ENCODE assay signal across 1 cellular context in the genomic region with DNA sequence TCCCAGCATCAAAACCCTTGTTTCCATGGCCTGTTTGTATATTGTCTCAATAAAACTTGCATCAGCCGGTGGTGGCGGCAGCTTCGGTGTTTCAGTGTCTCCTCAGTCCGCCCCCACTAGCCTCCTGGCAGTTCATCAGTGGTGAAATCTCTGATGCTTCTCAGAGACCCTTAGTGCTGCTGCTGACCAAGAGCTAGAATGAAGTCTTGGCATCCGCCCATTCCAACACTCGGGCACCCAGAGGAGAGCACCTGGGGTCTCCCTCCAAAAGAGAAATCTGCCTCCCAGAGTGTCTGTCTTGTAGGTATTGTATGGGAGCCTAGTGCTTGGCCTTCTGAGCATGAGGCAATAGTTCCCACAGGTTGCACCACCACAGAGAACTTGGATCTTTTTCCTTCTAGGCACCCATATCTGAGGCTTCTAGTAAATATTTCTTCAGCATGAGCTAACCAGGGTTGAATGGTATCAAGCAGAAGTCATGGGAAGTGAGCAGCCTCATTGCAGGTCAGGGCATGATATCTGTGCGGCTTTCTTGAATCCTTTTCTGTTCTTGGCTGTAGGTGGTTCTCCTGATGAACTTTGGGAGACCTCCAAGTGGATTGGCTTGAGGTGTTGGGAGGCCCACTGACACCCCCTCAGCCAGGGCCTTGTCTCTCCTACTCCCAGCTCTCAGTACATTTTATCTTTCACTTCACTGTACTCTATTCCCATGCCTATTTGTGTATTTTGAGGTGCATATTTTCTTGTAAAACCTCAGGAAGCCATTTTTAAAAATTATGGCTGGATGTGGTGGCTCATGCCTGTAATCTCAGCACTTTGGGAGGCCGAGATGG.
A peak's percentile ranks its signal among the peaks of the same experiment; 100 is the strongest.
TF ChIP-seq lines count a peak whose summit lies in the region.

No MANE protein-coding gene starts in this region.

TF ChIP-seq in HepG2, 621 proteins besides CTCF, POLR2A, EP300 and RAD21 (continued from another document and continues in another):
- TF ChIP-seq, protein P1, sequence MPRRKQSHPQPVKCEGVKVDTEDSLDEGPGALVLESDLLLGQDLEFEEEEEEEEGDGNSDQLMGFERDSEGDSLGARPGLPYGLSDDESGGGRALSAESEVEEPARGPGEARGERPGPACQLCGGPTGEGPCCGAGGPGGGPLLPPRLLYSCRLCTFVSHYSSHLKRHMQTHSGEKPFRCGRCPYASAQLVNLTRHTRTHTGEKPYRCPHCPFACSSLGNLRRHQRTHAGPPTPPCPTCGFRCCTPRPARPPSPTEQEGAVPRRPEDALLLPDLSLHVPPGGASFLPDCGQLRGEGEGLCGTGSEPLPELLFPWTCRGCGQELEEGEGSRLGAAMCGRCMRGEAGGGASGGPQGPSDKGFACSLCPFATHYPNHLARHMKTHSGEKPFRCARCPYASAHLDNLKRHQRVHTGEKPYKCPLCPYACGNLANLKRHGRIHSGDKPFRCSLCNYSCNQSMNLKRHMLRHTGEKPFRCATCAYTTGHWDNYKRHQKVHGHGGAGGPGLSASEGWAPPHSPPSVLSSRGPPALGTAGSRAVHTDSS (CRISPR knock-in tag; conservative IDR thresholded peaks at IDR 0.05): no peak
- TF ChIP-seq DMAP1 (CRISPR knock-in tag; IDR thresholded peaks at IDR 0.05): no peak
- TF ChIP-seq RORA (CRISPR knock-in tag; IDR thresholded peaks at IDR 0.05): no peak
- TF ChIP-seq ZNF354B (CRISPR knock-in tag; IDR thresholded peaks at IDR 0.05): no peak
- TF ChIP-seq SNAI1 (CRISPR knock-in tag; IDR thresholded peaks at IDR 0.05; ENCODE audit: borderline replicate concordance): no peak
- no peak for TF ChIP-seq GFI1 (CRISPR knock-in tag; IDR thresholded peaks at IDR 0.05; ENCODE audit: borderline replicate concordance)
- no peak for TF ChIP-seq CENPX (CRISPR knock-in tag; IDR thresholded peaks at IDR 0.05)
- TF ChIP-seq, protein P2, sequence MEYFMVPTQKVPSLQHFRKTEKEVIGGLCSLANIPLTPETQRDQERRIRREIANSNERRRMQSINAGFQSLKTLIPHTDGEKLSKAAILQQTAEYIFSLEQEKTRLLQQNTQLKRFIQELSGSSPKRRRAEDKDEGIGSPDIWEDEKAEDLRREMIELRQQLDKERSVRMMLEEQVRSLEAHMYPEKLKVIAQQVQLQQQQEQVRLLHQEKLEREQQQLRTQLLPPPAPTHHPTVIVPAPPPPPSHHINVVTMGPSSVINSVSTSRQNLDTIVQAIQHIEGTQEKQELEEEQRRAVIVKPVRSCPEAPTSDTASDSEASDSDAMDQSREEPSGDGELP (IDR thresholded peaks at IDR 0.05; ENCODE audit: borderline replicate concordance, low read depth): no peak
- TF ChIP-seq EZH2 (conservative IDR thresholded peaks at IDR 0.05; ENCODE audit: low read depth, low read length): no peak
- TF ChIP-seq ARNT2 (CRISPR knock-in tag; IDR thresholded peaks at IDR 0.05; ENCODE audit: low read depth): no peak
- TF ChIP-seq ZZZ3 (CRISPR knock-in tag; IDR thresholded peaks at IDR 0.05; ENCODE audit: borderline replicate concordance): no peak
- no peak for TF ChIP-seq ZNF317 (CRISPR knock-in tag; IDR thresholded peaks at IDR 0.05)
- TF ChIP-seq ZFP90 (CRISPR knock-in tag; IDR thresholded peaks at IDR 0.05; ENCODE audit: borderline replicate concordance): no peak
- no peak for TF ChIP-seq ZNF678 (CRISPR knock-in tag; IDR thresholded peaks at IDR 0.05)
- no peak for TF ChIP-seq ZNF329 (CRISPR knock-in tag; IDR thresholded peaks at IDR 0.05; ENCODE audit: low read depth)
- no peak for TF ChIP-seq SIX1 (CRISPR knock-in tag; IDR thresholded peaks at IDR 0.05; ENCODE audit: borderline replicate concordance)
- peak; percentile 86 for TF ChIP-seq GATAD2A (CRISPR knock-in tag; IDR thresholded peaks at IDR 0.05)
- no peak for TF ChIP-seq MEF2D (CRISPR knock-in tag; IDR thresholded peaks at IDR 0.05)
- TF ChIP-seq POLR2G (IDR thresholded peaks at IDR 0.05; ENCODE audit: low read depth, low read length): peak; percentile 54; the same call in 1 of the 2 replicates
- TF ChIP-seq AKAP8 (CRISPR knock-in tag; IDR thresholded peaks at IDR 0.05): no peak
- TF ChIP-seq HNRNPL (IDR thresholded peaks at IDR 0.05; ENCODE audit: low read depth, low read length): no peak
- no peak for TF ChIP-seq THYN1 (CRISPR knock-in tag; IDR thresholded peaks at IDR 0.05; ENCODE audit: borderline replicate concordance, low read depth)
- TF ChIP-seq, protein P3, sequence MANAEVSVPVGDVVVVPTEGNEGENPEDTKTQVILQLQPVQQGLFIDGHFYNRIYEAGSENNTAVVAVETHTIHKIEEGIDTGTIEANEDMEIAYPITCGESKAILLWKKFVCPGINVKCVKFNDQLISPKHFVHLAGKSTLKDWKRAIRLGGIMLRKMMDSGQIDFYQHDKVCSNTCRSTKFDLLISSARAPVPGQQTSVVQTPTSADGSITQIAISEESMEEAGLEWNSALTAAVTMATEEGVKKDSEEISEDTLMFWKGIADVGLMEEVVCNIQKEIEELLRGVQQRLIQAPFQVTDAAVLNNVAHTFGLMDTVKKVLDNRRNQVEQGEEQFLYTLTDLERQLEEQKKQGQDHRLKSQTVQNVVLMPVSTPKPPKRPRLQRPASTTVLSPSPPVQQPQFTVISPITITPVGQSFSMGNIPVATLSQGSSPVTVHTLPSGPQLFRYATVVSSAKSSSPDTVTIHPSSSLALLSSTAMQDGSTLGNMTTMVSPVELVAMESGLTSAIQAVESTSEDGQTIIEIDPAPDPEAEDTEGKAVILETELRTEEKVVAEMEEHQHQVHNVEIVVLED (CRISPR knock-in tag; IDR thresholded peaks at IDR 0.05; ENCODE audit: borderline replicate concordance): no peak
- no peak for TF ChIP-seq EEA1 (CRISPR knock-in tag; IDR thresholded peaks at IDR 0.05; ENCODE audit: borderline replicate concordance)
- TF ChIP-seq TGIF2 (CRISPR knock-in tag; IDR thresholded peaks at IDR 0.05): 0 out of 2 replicates have a peak, but pooled peaks have one; percentile 26
- no peak for TF ChIP-seq NCOA1 (CRISPR knock-in tag; IDR thresholded peaks at IDR 0.05)
- TF ChIP-seq ISX (CRISPR knock-in tag; conservative IDR thresholded peaks at IDR 0.05): no peak
- no peak for TF ChIP-seq GATA4 (IDR thresholded peaks at IDR 0.05; ENCODE audit: borderline replicate concordance, low read depth)
- TF ChIP-seq ZSCAN9 (CRISPR knock-in tag; IDR thresholded peaks at IDR 0.05; ENCODE audit: borderline replicate concordance): no peak
- TF ChIP-seq ZNF558 (CRISPR knock-in tag; IDR thresholded peaks at IDR 0.05; ENCODE audit: borderline replicate concordance): no peak
- TF ChIP-seq, protein P4, sequence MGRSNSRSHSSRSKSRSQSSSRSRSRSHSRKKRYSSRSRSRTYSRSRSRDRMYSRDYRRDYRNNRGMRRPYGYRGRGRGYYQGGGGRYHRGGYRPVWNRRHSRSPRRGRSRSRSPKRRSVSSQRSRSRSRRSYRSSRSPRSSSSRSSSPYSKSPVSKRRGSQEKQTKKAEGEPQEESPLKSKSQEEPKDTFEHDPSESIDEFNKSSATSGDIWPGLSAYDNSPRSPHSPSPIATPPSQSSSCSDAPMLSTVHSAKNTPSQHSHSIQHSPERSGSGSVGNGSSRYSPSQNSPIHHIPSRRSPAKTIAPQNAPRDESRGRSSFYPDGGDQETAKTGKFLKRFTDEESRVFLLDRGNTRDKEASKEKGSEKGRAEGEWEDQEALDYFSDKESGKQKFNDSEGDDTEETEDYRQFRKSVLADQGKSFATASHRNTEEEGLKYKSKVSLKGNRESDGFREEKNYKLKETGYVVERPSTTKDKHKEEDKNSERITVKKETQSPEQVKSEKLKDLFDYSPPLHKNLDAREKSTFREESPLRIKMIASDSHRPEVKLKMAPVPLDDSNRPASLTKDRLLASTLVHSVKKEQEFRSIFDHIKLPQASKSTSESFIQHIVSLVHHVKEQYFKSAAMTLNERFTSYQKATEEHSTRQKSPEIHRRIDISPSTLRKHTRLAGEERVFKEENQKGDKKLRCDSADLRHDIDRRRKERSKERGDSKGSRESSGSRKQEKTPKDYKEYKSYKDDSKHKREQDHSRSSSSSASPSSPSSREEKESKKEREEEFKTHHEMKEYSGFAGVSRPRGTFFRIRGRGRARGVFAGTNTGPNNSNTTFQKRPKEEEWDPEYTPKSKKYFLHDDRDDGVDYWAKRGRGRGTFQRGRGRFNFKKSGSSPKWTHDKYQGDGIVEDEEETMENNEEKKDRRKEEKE (IDR thresholded peaks at IDR 0.05): no peak
- TF ChIP-seq, protein P5, sequence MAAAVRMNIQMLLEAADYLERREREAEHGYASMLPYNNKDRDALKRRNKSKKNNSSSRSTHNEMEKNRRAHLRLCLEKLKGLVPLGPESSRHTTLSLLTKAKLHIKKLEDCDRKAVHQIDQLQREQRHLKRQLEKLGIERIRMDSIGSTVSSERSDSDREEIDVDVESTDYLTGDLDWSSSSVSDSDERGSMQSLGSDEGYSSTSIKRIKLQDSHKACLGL (CRISPR knock-in tag; IDR thresholded peaks at IDR 0.05): no peak
- TF ChIP-seq KDM1A (CRISPR knock-in tag; IDR thresholded peaks at IDR 0.05): no peak
- TF ChIP-seq BRD4 (CRISPR knock-in tag; IDR thresholded peaks at IDR 0.05): no peak
- no peak for TF ChIP-seq TARDBP (CRISPR knock-in tag; IDR thresholded peaks at IDR 0.05)
- TF ChIP-seq SAP130 (CRISPR knock-in tag; IDR thresholded peaks at IDR 0.05; ENCODE audit: low read depth): peak; percentile 38; the same call in 1 of the 2 replicates
- TF ChIP-seq, protein P6, sequence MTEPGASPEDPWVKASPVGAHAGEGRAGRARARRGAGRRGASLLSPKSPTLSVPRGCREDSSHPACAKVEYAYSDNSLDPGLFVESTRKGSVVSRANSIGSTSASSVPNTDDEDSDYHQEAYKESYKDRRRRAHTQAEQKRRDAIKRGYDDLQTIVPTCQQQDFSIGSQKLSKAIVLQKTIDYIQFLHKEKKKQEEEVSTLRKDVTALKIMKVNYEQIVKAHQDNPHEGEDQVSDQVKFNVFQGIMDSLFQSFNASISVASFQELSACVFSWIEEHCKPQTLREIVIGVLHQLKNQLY (CRISPR knock-in tag; IDR thresholded peaks at IDR 0.05): no peak
- no peak for TF ChIP-seq CHCHD3 (CRISPR knock-in tag; IDR thresholded peaks at IDR 0.05)
- TF ChIP-seq, protein P7, sequence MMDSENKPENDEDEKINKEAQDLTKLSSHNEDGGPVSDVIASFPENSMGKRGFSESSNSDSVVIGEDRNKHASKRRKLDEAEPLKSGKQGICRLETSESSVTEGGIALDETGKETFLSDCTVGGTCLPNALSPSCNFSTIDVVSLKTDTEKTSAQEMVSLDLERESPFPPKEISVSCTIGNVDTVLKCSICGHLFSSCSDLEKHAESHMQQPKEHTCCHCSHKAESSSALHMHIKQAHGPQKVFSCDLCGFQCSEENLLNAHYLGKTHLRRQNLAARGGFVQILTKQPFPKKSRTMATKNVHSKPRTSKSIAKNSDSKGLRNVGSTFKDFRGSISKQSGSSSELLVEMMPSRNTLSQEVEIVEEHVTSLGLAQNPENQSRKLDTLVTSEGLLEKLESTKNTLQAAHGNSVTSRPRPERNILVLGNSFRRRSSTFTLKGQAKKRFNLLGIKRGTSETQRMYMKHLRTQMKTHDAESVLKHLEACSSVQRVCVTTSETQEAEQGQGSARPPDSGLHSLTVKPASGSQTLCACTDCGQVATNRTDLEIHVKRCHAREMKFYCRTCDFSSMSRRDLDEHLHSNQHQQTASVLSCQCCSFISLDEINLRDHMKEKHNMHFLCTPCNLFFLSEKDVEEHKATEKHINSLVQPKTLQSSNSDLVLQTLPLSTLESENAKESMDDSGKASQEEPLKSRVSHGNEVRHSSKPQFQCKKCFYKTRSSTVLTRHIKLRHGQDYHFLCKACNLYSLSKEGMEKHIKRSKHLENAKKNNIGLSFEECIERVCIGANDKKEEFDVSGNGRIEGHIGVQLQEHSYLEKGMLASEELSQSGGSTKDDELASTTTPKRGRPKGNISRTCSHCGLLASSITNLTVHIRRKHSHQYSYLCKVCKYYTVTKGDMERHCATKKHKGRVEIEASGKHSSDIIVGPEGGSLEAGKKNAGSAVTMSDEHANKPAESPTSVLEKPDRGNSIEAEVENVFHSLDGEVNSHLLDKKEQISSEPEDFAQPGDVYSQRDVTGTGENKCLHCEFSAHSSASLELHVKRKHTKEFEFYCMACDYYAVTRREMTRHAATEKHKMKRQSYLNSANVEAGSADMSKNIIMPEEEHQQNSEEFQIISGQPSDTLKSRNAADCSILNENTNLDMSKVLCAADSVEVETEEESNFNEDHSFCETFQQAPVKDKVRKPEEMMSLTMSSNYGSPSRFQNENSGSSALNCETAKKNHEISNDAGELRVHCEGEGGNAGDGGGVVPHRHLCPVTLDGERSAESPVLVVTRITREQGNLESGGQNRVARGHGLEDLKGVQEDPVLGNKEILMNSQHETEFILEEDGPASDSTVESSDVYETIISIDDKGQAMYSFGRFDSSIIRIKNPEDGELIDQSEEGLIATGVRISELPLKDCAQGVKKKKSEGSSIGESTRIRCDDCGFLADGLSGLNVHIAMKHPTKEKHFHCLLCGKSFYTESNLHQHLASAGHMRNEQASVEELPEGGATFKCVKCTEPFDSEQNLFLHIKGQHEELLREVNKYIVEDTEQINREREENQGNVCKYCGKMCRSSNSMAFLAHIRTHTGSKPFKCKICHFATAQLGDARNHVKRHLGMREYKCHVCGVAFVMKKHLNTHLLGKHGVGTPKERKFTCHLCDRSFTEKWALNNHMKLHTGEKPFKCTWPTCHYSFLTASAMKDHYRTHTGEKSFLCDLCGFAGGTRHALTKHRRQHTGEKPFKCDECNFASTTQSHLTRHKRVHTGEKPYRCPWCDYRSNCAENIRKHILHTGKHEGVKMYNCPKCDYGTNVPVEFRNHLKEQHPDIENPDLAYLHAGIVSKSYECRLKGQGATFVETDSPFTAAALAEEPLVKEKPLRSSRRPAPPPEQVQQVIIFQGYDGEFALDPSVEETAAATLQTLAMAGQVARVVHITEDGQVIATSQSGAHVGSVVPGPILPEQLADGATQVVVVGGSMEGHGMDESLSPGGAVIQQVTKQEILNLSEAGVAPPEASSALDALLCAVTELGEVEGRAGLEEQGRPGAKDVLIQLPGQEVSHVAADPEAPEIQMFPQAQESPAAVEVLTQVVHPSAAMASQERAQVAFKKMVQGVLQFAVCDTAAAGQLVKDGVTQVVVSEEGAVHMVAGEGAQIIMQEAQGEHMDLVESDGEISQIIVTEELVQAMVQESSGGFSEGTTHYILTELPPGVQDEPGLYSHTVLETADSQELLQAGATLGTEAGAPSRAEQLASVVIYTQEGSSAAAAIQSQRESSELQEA (CRISPR knock-in tag; IDR thresholded peaks at IDR 0.05; ENCODE audit: not compliant biosample characterization): no peak
- TF ChIP-seq STAT5B (CRISPR knock-in tag; IDR thresholded peaks at IDR 0.05): no peak
- no peak for TF ChIP-seq ZNF589 (CRISPR knock-in tag; conservative IDR thresholded peaks at IDR 0.05)
- TF ChIP-seq HMG20B (CRISPR knock-in tag; conservative IDR thresholded peaks at IDR 0.05): no peak
- no peak for TF ChIP-seq ZNF264 (CRISPR knock-in tag; IDR thresholded peaks at IDR 0.05)
- 0 out of 2 replicates have a peak, but pooled peaks have one; percentile 45 for TF ChIP-seq ZNF615 (CRISPR knock-in tag; IDR thresholded peaks at IDR 0.05; ENCODE audit: borderline replicate concordance)
- no peak for TF ChIP-seq ZNF766 (CRISPR knock-in tag; IDR thresholded peaks at IDR 0.05; ENCODE audit: borderline replicate concordance)
- 0 out of 2 replicates have a peak, but pooled peaks have one; percentile 40 for TF ChIP-seq SIN3A (IDR thresholded peaks at IDR 0.05; ENCODE audit: borderline replicate concordance, low read depth, low read length)
